Comparison of ENCODE assay signal across 27 cellular contexts in genomic region chr11:68429661-68430060, GRCh38.
"Had no signal": no experiment of that assay in that cellular context is flagged by ENCODE, and none has a peak within 500 bp of the region (broad histone marks: within the 10 kb centered on the region; RNA-seq: fewer than 3 reads in every experiment).

No MANE protein-coding gene starts in this region.

- ATAC-seq: effector memory CD8-positive, alpha-beta T cell; lower lobe of right lung; natural killer cell; sciatic nerve; upper lobe of right lung had no signal

- H3K4me2 ChIP-seq: smooth muscle cell had no signal

- H3K27me3 Mint-ChIP-seq: effector memory CD8-positive, alpha-beta T cell; progenitor cell of endocrine pancreas had no signal

- FAIRE-seq: endometrium, frontal cortex had no signal

- H3K4me3 Mint-ChIP-seq: effector memory CD8-positive, alpha-beta T cell; immature natural killer cell; natural killer cell had no signal

- H3K36me3 ChIP-seq: neutrophil, uterus had no signal

- H3K27ac ChIP-seq: left ventricle myocardium inferior, lower lobe of right lung, neutrophil, parathyroid adenoma, testis, tibial artery, upper lobe of right lung, uterus had no signal

- H3K9ac ChIP-seq: parathyroid adenoma had no signal

- H3K27ac Mint-ChIP-seq: effector memory CD8-positive, alpha-beta T cell; immature natural killer cell; natural killer cell; progenitor cell of endocrine pancreas had no signal

- H2AFZ ChIP-seq: parathyroid adenoma had no signal

- H3K4me1 ChIP-seq: lower lobe of right lung, parathyroid adenoma, testis, tibial artery, upper lobe of right lung, uterus had no signal

- DNase-seq: cortex of kidney; effector memory CD8-positive, alpha-beta T cell; hypothalamus; immature natural killer cell; islet precursor cell; kidney glomerular epithelial cell; left colon; left ventricle myocardium inferior; lower lobe of right lung; natural killer cell; stimulated activated CD4-positive, alpha-beta T cell treated with anti-CD3 and anti-CD28 coated beads, Interleukin-12 subunit alpha, Interleukin-12 subunit beta, amount 100 ng/mL, for 4 hours; stimulated activated CD4-positive, alpha-beta T cell treated with anti-CD3 and anti-CD28 coated beads, Interleukin-1b, Interleukin-23, amount 100 ng/mL, for 48 hours; stimulated activated CD4-positive, alpha-beta T cell treated with anti-CD3 and anti-CD28 coated beads, Interleukin-4, amount 100 ng/mL, for 1 hour; stimulated activated CD8-positive, alpha-beta memory T cell treated with anti-CD3 and anti-CD28 coated beads, Interleukin-4, amount 100 ng/mL, for 48 hours; stimulated activated naive CD4-positive, alpha-beta T cell; substantia nigra; testis; tibial artery; upper lobe of right lung; uterus had no signal

- H3K27me3 ChIP-seq: neutrophil, testis, tibial artery, upper lobe of right lung, uterus had no signal

- H3K79me2 ChIP-seq: parathyroid adenoma had no signal

- H3K4me1 Mint-ChIP-seq: immature natural killer cell, natural killer cell had no signal

- H3K4me3 ChIP-seq: left ventricle myocardium inferior, lower lobe of right lung, smooth muscle cell, testis, tibial artery, upper lobe of right lung, uterus had no signal

- H3K9me3 ChIP-seq: testis, upper lobe of right lung had no signal
